In genomic region chr2:120738786-120739771, GRCh38 we compare ENCODE assay signal across 15 cellular contexts. TPM values are rescaled to one million over a fixed set of nuclear protein-coding genes. Genes with fewer than 3 reads are reported as not detected.
DNase-seq lines count a peak whose midpoint lies in the region; TF ChIP-seq lines count a peak whose summit lies in the region.
"Had no signal": no experiment of that assay in that cellular context is flagged by ENCODE, and none has a peak within 500 bp of the region (broad histone marks: within the 10 kb centered on the region; RNA-seq: fewer than 3 reads in every experiment).

No MANE protein-coding gene starts in this region.

- H3K4me1 ChIP-seq in HUES6 (ENCODE audit: control insufficient read depth, insufficient read depth, low read length) = peaks cover 63% of the 10 kb centered on the region
- H3K4me1 ChIP-seq in transverse colon = peaks cover 2 to 57% (median 36%) of the 10 kb centered on the region in 4 donors

- no peaks in the 10 kb centered on the region for H3K9me3 Mint-ChIP-seq in neural crest cell
- H3K9me3 Mint-ChIP-seq: activated CD4-positive, alpha-beta T cell treated with anti-CD3 and anti-CD28 coated beads, Interleukin-2, amount 10 ng/mL, durations not matched to agents 24 days and 14 days; T-cell had no signal

- intact Hi-C loops in transverse colon (cut with DNase I; ENCODE audit: low total_unique reads) = loop anchor here (5.0 to 10.0 kb wide), 2 partner anchors 116 to 198 kb away; no protein-coding TSS in a partner anchor

- H3K27me3 ChIP-seq in HUES6 (ENCODE audit: control insufficient read depth, insufficient read depth, low read length) = no peaks in the 10 kb centered on the region
- peaks cover 96% of the 10 kb centered on the region for H3K27me3 ChIP-seq in transverse colon

- H3K27ac Mint-ChIP-seq in neural crest cell (ENCODE audit: unreplicated experiment) = peak overlapping the region; percentile 84
- H3K27ac Mint-ChIP-seq: activated CD4-positive, alpha-beta T cell treated with anti-CD3 and anti-CD28 coated beads, Interleukin-2, amount 10 ng/mL, durations not matched to agents 24 days and 14 days had no signal

- H3K36me3 ChIP-seq in HUES6 (ENCODE audit: control insufficient read depth, insufficient read depth, low read length) (no peaks in the 10 kb centered on the region), transverse colon (no peaks in the 10 kb centered on the region)
- H3K36me3 ChIP-seq: sigmoid colon, suprapubic skin had no signal

- H3K36me3 Mint-ChIP-seq in neural crest cell (ENCODE audit: low read depth) = no peaks in the 10 kb centered on the region
- H3K36me3 Mint-ChIP-seq: T-cell had no signal

- H3K27ac ChIP-seq in HUES6 (ENCODE audit: low read depth, low read length) (peak overlapping the region; percentile 47; the same call in 1 of the 2 replicates), transverse colon (peak overlapping the region in 2 of 4 donors; percentile 6 to 85)
- H3K27ac ChIP-seq: suprapubic skin had no signal

- peaks cover 63% of the 10 kb centered on the region for H3K4me1 Mint-ChIP-seq in neural crest cell

- no peak for TF ChIP-seq CTCF in fibroblast of the aortic adventitia (IDR thresholded peaks at IDR 0.05; ENCODE audit: insufficient read depth, low read length)
- no peak for TF ChIP-seq CTCF in neural crest cell (conservative IDR thresholded peaks at IDR 0.05)
- no peak for TF ChIP-seq CTCF in transverse colon (IDR thresholded peaks at IDR 0.05)

- peaks cover 67% of the 10 kb centered on the region for H3K27me3 Mint-ChIP-seq in neural crest cell (ENCODE audit: low read depth)

- in situ Hi-C loops in transverse colon (cut with MboI; ENCODE audit: low pct_ligation_motif_present in 1 of 4, low pct_unique_long_range_greater_than_20kb in 1 of 4, low sequenced_read_pairs in 3 of 4) = no loop called here

- peak overlapping the region; percentile 79 for H3K9ac ChIP-seq in HUES6 (ENCODE audit: low read length)

- WGBS in transverse colon (ENCODE audit: low coverage in 1 of 2), 2 donors = 49 to 83% methylated on average over 1 to 15 of the region's 15 CpGs

- no peak for TF ChIP-seq POLR2A in transverse colon (IDR thresholded peaks at IDR 0.05)

- H3K9me3 ChIP-seq in HUES6 (ENCODE audit: control insufficient read depth, insufficient read depth, low read depth, low read length) (no peaks in the 10 kb centered on the region), transverse colon (no peaks in the 10 kb centered on the region)
- H3K9me3 ChIP-seq: sigmoid colon, suprapubic skin had no signal

- H3K4me3 ChIP-seq in HUES6 (ENCODE audit: low read depth, low read length) = peak overlapping the region; percentile 85
- H3K4me3 ChIP-seq in fibroblast of the aortic adventitia (ENCODE audit: low read depth, low read length) = peak overlapping the region; percentile 32
- H3K4me3 ChIP-seq in transverse colon = no peak overlapping the region
- H3K4me3 ChIP-seq: sigmoid colon, suprapubic skin had no signal

- no peak for TF ChIP-seq EP300 in transverse colon (IDR thresholded peaks at IDR 0.05; ENCODE audit: low read depth)

- peak; percentile 64 for DNase-seq in DMS79 treated with DMSO at 0.1 percent for 48 hours (lab: John Stamatoyannopoulos, UW)
- no peak for DNase-seq in fibroblast of the aortic adventitia (ENCODE audit: low read depth)
- no peak for DNase-seq in neural crest cell (ENCODE audit: low read depth, low spot score)
- no peak for DNase-seq in SW 1271 (lab: John Stamatoyannopoulos, UW)
- DNase-seq in transverse colon = no peak
- no peak for DNase-seq in NCI-H146 (lab: John Stamatoyannopoulos, UW)
- DNase-seq: activated CD4-positive, alpha-beta T cell treated with anti-CD3 and anti-CD28 coated beads, Interleukin-2, amount 10 ng/mL, durations not matched to agents 24 days and 14 days; activated naive CD4-positive, alpha-beta T cell treated with Interleukin-2 at 50 U/mL for 16 hours; erythroblast; KBM-7; NCI-H187 treated with DMSO at 0.1 percent for 48 hours; sigmoid colon; T-cell had no signal

- peak overlapping the region; percentile 94 for H3K4me3 Mint-ChIP-seq in neural crest cell
- H3K4me3 Mint-ChIP-seq: activated CD4-positive, alpha-beta T cell treated with anti-CD3 and anti-CD28 coated beads, Interleukin-2, amount 10 ng/mL, durations not matched to agents 24 days and 14 days; T-cell had no signal

RNA-seq across cellular contexts. Expression of gene GLI2, which starts 3.4 kb away (rescaled TPM):
- total RNA-seq in fibroblast of the aortic adventitia (ENCODE audit: low replicate concordance) (1.9 and 5.3 TPM in 2 replicates), neural crest cell (48.8 and 49.1 TPM in 2 replicates), transverse colon (10 to 100 TPM in 1 of 4 donors, 1 to 10 TPM in 3; 1.1 to 15.1 (median 4.2) TPM)

Comparison
In these comparisons a context has a peak if more than half of its experiments do, and no peak if none do; other contexts are left out.
1. H3K4me3 ChIP-seq: peak in HUES6 (single experiment) and fibroblast of the aortic adventitia (single experiment); none in transverse colon (0 of 4).